Comparison of ENCODE assay signal across 8 cellular contexts in the genomic region with DNA sequence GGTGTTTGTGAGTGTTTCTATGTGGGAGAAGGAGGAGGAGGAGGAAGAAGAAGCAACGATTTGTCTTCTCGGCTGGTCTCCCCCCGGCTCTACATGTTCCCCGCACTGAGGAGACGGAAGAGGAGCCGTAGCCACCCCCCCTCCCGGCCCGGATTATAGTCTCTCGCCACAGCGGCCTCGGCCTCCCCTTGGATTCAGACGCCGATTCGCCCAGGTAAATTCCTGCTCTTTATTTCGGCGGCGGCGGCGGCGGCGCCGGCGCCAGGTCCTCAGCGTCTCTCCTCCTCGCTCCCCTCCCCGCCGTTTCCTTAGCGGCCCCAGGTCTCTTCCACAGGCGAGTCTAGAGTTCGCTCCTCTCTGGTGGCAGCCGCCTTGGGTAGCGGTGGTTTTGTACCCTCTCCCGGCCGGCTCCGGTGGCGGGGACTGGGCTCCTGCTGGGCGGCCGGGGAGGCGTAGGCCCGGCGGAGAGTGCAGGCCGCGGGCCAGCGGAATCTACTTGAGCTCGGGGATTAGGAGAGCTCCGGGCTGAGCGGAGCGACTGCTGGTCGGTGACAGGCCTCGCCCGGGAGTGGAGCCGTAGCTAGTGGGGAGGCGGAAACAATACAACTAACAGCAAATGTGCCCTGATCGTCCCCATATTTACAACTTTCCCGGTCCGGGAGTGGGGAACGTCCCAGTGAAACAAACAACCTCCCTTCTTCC. TPM values are rescaled to one million over a fixed set of nuclear protein-coding genes. Genes with fewer than 3 reads are reported as not detected.
DNase-seq lines count a peak whose midpoint lies in the region; ATAC-seq lines count a peak whose summit lies in the region.

No MANE protein-coding gene starts in this region.

- ATAC-seq in GM18907 (IDR thresholded peaks at IDR 0.05; ENCODE audit: unreplicated experiment): peak; percentile 30
- ATAC-seq in HG03432 (IDR thresholded peaks at IDR 0.05; ENCODE audit: unreplicated experiment): peak; percentile 28

- DNase-seq in 8988T (peak; percentile 30), NCI-H774 (lab: John Stamatoyannopoulos, UW) (peak; percentile 61), activated T-cell treated with anti-CD3 and anti-CD28 coated beads for 1 hour (ENCODE audit: low read depth) (peak; percentile 42), epithelial cell of prostate (ENCODE audit: low read depth, low spot score) (no peak), mucosa of gallbladder (ENCODE audit: low spot score) (peak; percentile 62)
- DNase-seq in stimulated activated CD8-positive, alpha-beta memory T cell treated with anti-CD3 and anti-CD28 coated beads, Interleukin-4, amount 100 ng/mL, for 24 hours (ENCODE audit: low read depth): peak; percentile 37

- H3K27ac ChIP-seq in epithelial cell of prostate: peak overlapping the region; percentile 94

RNA-seq across cellular contexts. Expression of gene NIPBL, which starts 0.5 kb away (rescaled TPM):
- total RNA-seq in mucosa of gallbladder: 60.9 TPM
